In the genomic region with DNA sequence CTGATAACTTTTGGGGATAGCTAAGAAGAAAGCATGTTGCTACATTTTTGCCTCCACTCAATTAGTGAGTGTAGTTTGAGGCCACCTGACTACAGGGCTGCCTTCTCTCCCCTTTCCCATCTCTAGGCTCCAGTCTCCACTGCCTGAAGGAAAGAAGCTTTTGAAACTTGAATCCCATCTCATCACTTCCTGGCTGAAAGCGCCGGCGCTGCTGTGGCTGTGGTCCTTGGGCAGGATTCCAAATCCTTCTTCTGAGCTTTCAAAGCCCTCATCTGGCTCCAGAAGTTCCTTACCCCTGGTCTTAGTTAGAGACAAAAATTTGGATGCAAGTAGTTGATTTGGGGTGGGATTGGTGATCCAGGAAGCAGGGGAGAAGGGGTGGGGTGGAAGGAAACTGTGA, we compare ENCODE assay signal across 26 cellular contexts.
DNase-seq lines count a peak whose midpoint lies in the region; FAIRE-seq and TF ChIP-seq lines count a peak whose summit lies in the region.
"Had no signal": no experiment of that assay in that cellular context is flagged by ENCODE, and none has a peak within 500 bp of the region (broad histone marks: within the 10 kb centered on the region; RNA-seq: fewer than 3 reads in every experiment).

No MANE protein-coding gene starts in this region.

- no peak for TF ChIP-seq CTCF in mesothelial cell of epicardium (IDR thresholded peaks at IDR 0.05; ENCODE audit: unreplicated experiment)

- H3K4me1 Mint-ChIP-seq in mesothelial cell of epicardium = peaks cover 6% of the 10 kb centered on the region
- H3K4me1 Mint-ChIP-seq: activated naive CD4-positive, alpha-beta T cell treated with anti-CD3 and anti-CD28 coated beads, Interleukin-2, amount 10 ng/mL, durations not matched to agents 7 days and 5 days had no signal

- TF ChIP-seq POLR2A in GM12892 (IDR thresholded peaks at IDR 0.05; ENCODE audit: low read depth, low read length) = no peak

- peaks cover 51% of the 10 kb centered on the region for H3K27me3 Mint-ChIP-seq in mesothelial cell of epicardium (ENCODE audit: low read depth)

- H3K4me3 Mint-ChIP-seq in mesothelial cell of epicardium = no peak overlapping the region
- H3K4me3 Mint-ChIP-seq: activated CD4-positive, alpha-beta memory T cell treated with anti-CD3 and anti-CD28 coated beads for 36 hours; activated naive CD4-positive, alpha-beta T cell treated with anti-CD3 and anti-CD28 coated beads, Interleukin-2, amount 10 ng/mL, durations not matched to agents 7 days and 5 days; activated T-helper 1 cell treated with anti-CD3 and anti-CD28 coated beads, Interleukin-12 subunit alpha, Interleukin-12 subunit beta, Interleukin-2, Interleukin-4 antibody, amounts not matched to agents 30 ng/mL and 10 ng/mL and 1 ng/mL, durations not matched to agents 14 hours and 24 hours and 36 hours; endodermal cell; neural progenitor cell had no signal

- H3K9me3 Mint-ChIP-seq in mesothelial cell of epicardium = no peaks in the 10 kb centered on the region
- H3K9me3 Mint-ChIP-seq: activated CD4-positive, alpha-beta memory T cell treated with anti-CD3 and anti-CD28 coated beads for 36 hours; activated naive CD4-positive, alpha-beta T cell treated with anti-CD3 and anti-CD28 coated beads, Interleukin-2, amount 10 ng/mL, durations not matched to agents 7 days and 5 days; activated T-helper 1 cell treated with anti-CD3 and anti-CD28 coated beads, Interleukin-12 subunit alpha, Interleukin-12 subunit beta, Interleukin-2, Interleukin-4 antibody, amounts not matched to agents 30 ng/mL and 10 ng/mL and 1 ng/mL, durations not matched to agents 14 hours and 24 hours and 36 hours; endodermal cell had no signal

- no peak for FAIRE-seq in GM12892 (lab: Jason Lieb, UNC)
- FAIRE-seq: GM18507, TTC549 had no signal

- no peaks in the 10 kb centered on the region for H3K36me3 Mint-ChIP-seq in mesothelial cell of epicardium
- H3K36me3 Mint-ChIP-seq: activated CD4-positive, alpha-beta memory T cell treated with anti-CD3 and anti-CD28 coated beads for 36 hours; activated naive CD4-positive, alpha-beta T cell treated with anti-CD3 and anti-CD28 coated beads, Interleukin-2, amount 10 ng/mL, durations not matched to agents 7 days and 5 days; neural progenitor cell had no signal

- peak; percentile 39 for DNase-seq in ELR (ENCODE audit: low read depth)
- peak; percentile 71 for DNase-seq in RPMI7951 (ENCODE audit: low read depth)
- DNase-seq in dermis blood vessel endothelial cell = peak; percentile 47
- DNase-seq in mesothelial cell of epicardium (ENCODE audit: low spot score in 2 of 2, unreplicated experiment in 2 of 2) = no peak
- no peak for DNase-seq in NCI-H2081 (lab: John Stamatoyannopoulos, UW)
- no peak for DNase-seq in SHP77 treated with DMSO at 0.1 percent for 48 hours (lab: John Stamatoyannopoulos, UW)
- DNase-seq in NK-92 treated with Interleukin-12 subunit alpha and Interleukin-12 subunit beta, amount 100 ng/mL, for 24 hours (lab: John Stamatoyannopoulos, UW) = no peak
- DNase-seq in GM12892 (ENCODE audit: insufficient read length) = no peak
- DNase-seq: ACHN; activated CD4-positive, alpha-beta memory T cell treated with anti-CD3 and anti-CD28 coated beads for 36 hours; activated CD4-positive, CD25-positive, alpha-beta regulatory T cell treated with anti-CD3 and anti-CD28 coated beads, Interleukin-2, amount 50 U/mL, for 72 hours; activated CD8-positive, alpha-beta memory T cell treated with anti-CD3 and anti-CD28 coated beads, Interleukin-2, amount 50 U/mL, for 4 hours; activated naive CD4-positive, alpha-beta T cell treated with anti-CD3 and anti-CD28 coated beads, Interleukin-2, amount 10 ng/mL, durations not matched to agents 7 days and 5 days; amniotic stem cell; endodermal cell; head of caudate nucleus; kidney glomerular epithelial cell; NCI-H1092 treated with DMSO at 0.1 percent for 48 hours; NCI-H187 treated with DMSO at 0.1 percent for 48 hours; NCI-H526 treated with DMSO at 0.1 percent for 48 hours; right cardiac atrium; stimulated activated naive CD4-positive, alpha-beta T cell had no signal

- peak overlapping the region; percentile 51 for H3K27ac Mint-ChIP-seq in mesothelial cell of epicardium
- H3K27ac Mint-ChIP-seq: activated CD4-positive, alpha-beta memory T cell treated with anti-CD3 and anti-CD28 coated beads for 36 hours; activated naive CD4-positive, alpha-beta T cell treated with anti-CD3 and anti-CD28 coated beads, Interleukin-2, amount 10 ng/mL, durations not matched to agents 7 days and 5 days; activated T-helper 1 cell treated with anti-CD3 and anti-CD28 coated beads, Interleukin-12 subunit alpha, Interleukin-12 subunit beta, Interleukin-2, Interleukin-4 antibody, amounts not matched to agents 30 ng/mL and 10 ng/mL and 1 ng/mL, durations not matched to agents 14 hours and 24 hours and 36 hours; endodermal cell; neural progenitor cell had no signal

Comparison
In these comparisons a context has a peak if more than half of its experiments do, and no peak if none do; other contexts are left out.
1. DNase-seq: peak in ELR (single experiment), RPMI7951 (single experiment) and dermis blood vessel endothelial cell (single experiment); none in mesothelial cell of epicardium (0 of 2), NCI-H2081 (0 of 2), SHP77 treated with DMSO at 0.1 percent for 48 hours (single experiment), NK-92 treated with Interleukin-12 subunit alpha and Interleukin-12 subunit beta, amount 100 ng/mL, for 24 hours (single experiment) and GM12892 (single experiment).